25 cellular contexts compared by ENCODE assay signal in genomic region chr7:46550864-46551263, GRCh38.
"Had no signal": no experiment of that assay in that cellular context is flagged by ENCODE, and none has a peak within 500 bp of the region (broad histone marks: within the 10 kb centered on the region; RNA-seq: fewer than 3 reads in every experiment).

No MANE protein-coding gene starts in this region.

- H3K4me1 Mint-ChIP-seq: activated naive CD4-positive, alpha-beta T cell treated with anti-CD3 and anti-CD28 coated beads, Interleukin-2, amount 10 ng/mL, durations not matched to agents 7 days and 5 days; activated naive CD8-positive, alpha-beta T cell treated with anti-CD3 and anti-CD28 coated beads, Interleukin-2, amount 10 ng/mL, durations not matched to agents 7 days and 5 days; brain had no signal

- H3K9me2 ChIP-seq: SK-N-SH had no signal

- ATAC-seq: activated CD8-positive, alpha-beta T cell treated with anti-CD3 and anti-CD28 coated beads for 36 hours; activated T-cell treated with anti-CD3 and anti-CD28 coated beads, Interleukin-2, amount 50 U/mL, for 72 hours had no signal

- H3K4me2 ChIP-seq: SK-N-SH had no signal

- H3K9me3 ChIP-seq: ascending aorta, SJCRH30, SK-N-SH had no signal

- H3K27me3 ChIP-seq: ascending aorta, SJCRH30 had no signal

- H3K27ac ChIP-seq: ascending aorta, SJCRH30, VCaP had no signal

- H3K4me1 ChIP-seq: ascending aorta had no signal

- DNase-seq: activated CD4-positive, alpha-beta T cell treated with anti-CD3 and anti-CD28 coated beads for 4 hours; activated CD8-positive, alpha-beta memory T cell treated with anti-CD3 and anti-CD28 coated beads, Interleukin-2, amount 50 U/mL, for 4 hours; activated CD8-positive, alpha-beta T cell treated with anti-CD3 and anti-CD28 coated beads for 36 hours; activated gamma-delta T cell treated with Interleukin-2 at 50 U/mL for 16 hours; activated naive CD4-positive, alpha-beta T cell treated with anti-CD3 and anti-CD28 coated beads, Interleukin-2, amount 10 ng/mL, durations not matched to agents 7 days and 5 days; activated naive CD8-positive, alpha-beta T cell treated with anti-CD3 and anti-CD28 coated beads, Interleukin-2, amount 10 ng/mL, durations not matched to agents 7 days and 5 days; activated T-cell treated with anti-CD3 and anti-CD28 coated beads, Interleukin-2, amount 50 U/mL, for 72 hours; Kasumi-1; KBM-7; NCI-H1048; NCI-H146; NCI-H187 treated with DMSO at 0.1 percent for 48 hours; NCI-H2171; NCI-H2227 treated with DMSO at 0.1 percent for 48 hours; NCI-H446 treated with DMSO at 0.1 percent for 48 hours; NCI-H524 treated with DMSO at 0.1 percent for 48 hours; NCI-H748 treated with DMSO at 0.1 percent for 48 hours; Right ventricle myocardium superior; SJCRH30; SK-N-SH; T-helper 1 cell had no signal

- H3K9ac ChIP-seq: SK-N-SH had no signal

- H3K27ac Mint-ChIP-seq: activated CD8-positive, alpha-beta T cell treated with anti-CD3 and anti-CD28 coated beads for 36 hours; activated naive CD4-positive, alpha-beta T cell treated with anti-CD3 and anti-CD28 coated beads, Interleukin-2, amount 10 ng/mL, durations not matched to agents 7 days and 5 days; activated naive CD8-positive, alpha-beta T cell treated with anti-CD3 and anti-CD28 coated beads, Interleukin-2, amount 10 ng/mL, durations not matched to agents 7 days and 5 days; activated T-cell treated with anti-CD3 and anti-CD28 coated beads, Interleukin-2, amount 50 U/mL, for 72 hours; activated T-helper 2 cell treated with anti-CD3 and anti-CD28 coated beads, Interferon-gamma antibody, Interleukin-2, Interleukin-4, amounts not matched to agents 10 μg/mL and 5 μg/mL and 100 μg/mL, durations not matched to agents 14 hours and 24 hours and 36 hours had no signal

- H3K9me3 Mint-ChIP-seq: activated naive CD4-positive, alpha-beta T cell treated with anti-CD3 and anti-CD28 coated beads, Interleukin-2, amount 10 ng/mL, durations not matched to agents 7 days and 5 days; activated naive CD8-positive, alpha-beta T cell treated with anti-CD3 and anti-CD28 coated beads, Interleukin-2, amount 10 ng/mL, durations not matched to agents 7 days and 5 days had no signal

- H3K4me3 ChIP-seq: ascending aorta, SJCRH30 had no signal

- H3K27me3 Mint-ChIP-seq: activated CD8-positive, alpha-beta T cell treated with anti-CD3 and anti-CD28 coated beads for 36 hours; activated naive CD4-positive, alpha-beta T cell treated with anti-CD3 and anti-CD28 coated beads, Interleukin-2, amount 10 ng/mL, durations not matched to agents 7 days and 5 days; activated naive CD8-positive, alpha-beta T cell treated with anti-CD3 and anti-CD28 coated beads, Interleukin-2, amount 10 ng/mL, durations not matched to agents 7 days and 5 days had no signal

- H3K4me3 Mint-ChIP-seq: activated CD8-positive, alpha-beta T cell treated with anti-CD3 and anti-CD28 coated beads for 36 hours; activated naive CD4-positive, alpha-beta T cell treated with anti-CD3 and anti-CD28 coated beads, Interleukin-2, amount 10 ng/mL, durations not matched to agents 7 days and 5 days; activated naive CD8-positive, alpha-beta T cell treated with anti-CD3 and anti-CD28 coated beads, Interleukin-2, amount 10 ng/mL, durations not matched to agents 7 days and 5 days; activated T-cell treated with anti-CD3 and anti-CD28 coated beads, Interleukin-2, amount 50 U/mL, for 72 hours; brain had no signal

- H3K36me3 ChIP-seq: ascending aorta, SJCRH30 had no signal

- H3K36me3 Mint-ChIP-seq: activated naive CD4-positive, alpha-beta T cell treated with anti-CD3 and anti-CD28 coated beads, Interleukin-2, amount 10 ng/mL, durations not matched to agents 7 days and 5 days; activated naive CD8-positive, alpha-beta T cell treated with anti-CD3 and anti-CD28 coated beads, Interleukin-2, amount 10 ng/mL, durations not matched to agents 7 days and 5 days; brain had no signal
